17 cellular contexts compared by ENCODE assay signal in genomic region chr4:148857234-148857972, GRCh38.
DNase-seq lines count a peak whose midpoint lies in the region; ATAC-seq and TF ChIP-seq lines count a peak whose summit lies in the region.
"Had no signal": no experiment of that assay in that cellular context is flagged by ENCODE, and none has a peak within 500 bp of the region (broad histone marks: within the 10 kb centered on the region; RNA-seq: fewer than 3 reads in every experiment).

No MANE protein-coding gene starts in this region.

- no peaks in the 10 kb centered on the region for H3K36me3 ChIP-seq in colonic mucosa
- no peaks in the 10 kb centered on the region for H3K36me3 ChIP-seq in left lung
- no peaks in the 10 kb centered on the region for H3K36me3 ChIP-seq in stomach
- H3K36me3 ChIP-seq: ascending aorta, right atrium auricular region, SJSA1 had no signal

- intact Hi-C loops in colonic mucosa (cut with DNase I) (no loop called here), left lung (cut with DNase I) (no loop called here), stomach (cut with DNase I; ENCODE audit: low total_unique reads) (no loop called here), posterior vena cava (cut with DNase I) (no loop called here)

- TF ChIP-seq POLR2A in stomach (IDR thresholded peaks at IDR 0.05) = no peak

- peak overlapping the region in 1 of 2 donors; percentile 46 for H3K9ac ChIP-seq in colonic mucosa (ENCODE audit: low read depth in 2 of 2, low read length in 2 of 2)

- no peak for TF ChIP-seq CTCF in colonic mucosa (IDR thresholded peaks at IDR 0.05)
- TF ChIP-seq CTCF in left lung (IDR thresholded peaks at IDR 0.05) = no peak
- TF ChIP-seq CTCF in stomach (IDR thresholded peaks at IDR 0.05) = no peak

- 34 to 62% (median 54%) methylated on average over 4 of the region's 4 CpGs for WGBS in stomach, 5 donors

- no peaks in the 10 kb centered on the region for H3K27me3 ChIP-seq in colonic mucosa
- no peaks in the 10 kb centered on the region for H3K27me3 ChIP-seq in left lung
- H3K27me3 ChIP-seq in stomach = no peaks in the 10 kb centered on the region
- H3K27me3 ChIP-seq: ascending aorta, right atrium auricular region, SJSA1 had no signal

- peaks cover 6% of the 10 kb centered on the region for H3K4me1 ChIP-seq in colonic mucosa
- H3K4me1 ChIP-seq in left lung = no peaks in the 10 kb centered on the region
- peaks cover 0 to 19% (median 6%) of the 10 kb centered on the region in 4 donors for H3K4me1 ChIP-seq in stomach
- H3K4me1 ChIP-seq: ascending aorta, right atrium auricular region, SJSA1 had no signal

- TF ChIP-seq EP300 in stomach (IDR thresholded peaks at IDR 0.05) = no peak

- peak; percentile 41 for ATAC-seq in left lung
- ATAC-seq in HG03139 (IDR thresholded peaks at IDR 0.05; ENCODE audit: unreplicated experiment) = no peak

- H3K27ac ChIP-seq in colonic mucosa = peak overlapping the region; percentile 74
- H3K27ac ChIP-seq in left lung = no peak overlapping the region
- H3K27ac ChIP-seq in stomach = peak overlapping the region in 3 of 5 donors; percentile 8 to 53 (median 43)
- H3K27ac ChIP-seq: ascending aorta, right atrium auricular region, SJSA1 had no signal

- peak; percentile 74 for DNase-seq in NCI-H226
- no peak for DNase-seq in colonic mucosa
- DNase-seq in left lung = no peak
- DNase-seq in stomach = no peak
- no peak for DNase-seq in NCI-H2196 treated with DMSO at 0.1 percent for 48 hours (lab: John Stamatoyannopoulos, UW; ENCODE audit: unreplicated experiment)
- DNase-seq in posterior vena cava (ENCODE audit: low spot score) = no peak
- DNase-seq: activated CD4-positive, alpha-beta T cell treated with anti-CD3 and anti-CD28 coated beads for 48 hours; effector memory CD4-positive, alpha-beta T cell; EL; NCI-H1105 treated with DMSO at 0.1 percent for 48 hours; NCI-H510A; nucleus accumbens; T-helper 1 cell had no signal

- H3K4me3 ChIP-seq in colonic mucosa = no peak overlapping the region
- no peak overlapping the region for H3K4me3 ChIP-seq in left lung
- no peak overlapping the region for H3K4me3 ChIP-seq in stomach
- H3K4me3 ChIP-seq: ascending aorta, right atrium auricular region, SJSA1 had no signal

- H3K9me3 ChIP-seq in colonic mucosa (no peaks in the 10 kb centered on the region), left lung (peaks cover 0 to 20% of the 10 kb centered on the region in 2 donors), stomach (peaks cover 0 to 3% (median 0%) of the 10 kb centered on the region in 4 donors)
- H3K9me3 ChIP-seq: right atrium auricular region, SJSA1 had no signal

Comparison
In these comparisons a context has a peak if more than half of its experiments do, and no peak if none do; other contexts are left out.
1. H3K27ac ChIP-seq: peak in colonic mucosa (single experiment) and stomach (3 of 5); none in left lung (0 of 2).